Comparison of ENCODE assay signal across 22 cellular contexts in the genomic region with DNA sequence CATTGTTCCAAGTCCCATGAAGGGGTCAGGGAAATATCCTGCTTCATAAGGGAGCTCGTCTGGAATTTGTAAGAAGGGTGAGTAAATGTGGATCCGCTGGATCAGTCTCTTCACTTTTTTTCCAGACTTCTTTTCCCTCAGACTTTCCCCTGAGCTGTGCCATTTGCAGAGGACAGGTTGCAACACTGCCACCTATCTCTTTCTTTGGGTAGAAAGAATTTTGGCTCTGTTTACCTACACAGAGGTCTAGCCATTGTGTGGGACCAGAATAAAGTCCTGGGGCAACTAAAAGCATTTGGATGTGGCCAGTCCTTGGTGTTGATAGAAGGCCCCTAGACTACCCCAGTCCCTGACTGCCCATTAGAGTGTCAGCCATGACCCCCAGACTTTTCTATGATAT.
DNase-seq lines count a peak whose midpoint lies in the region; ATAC-seq and TF ChIP-seq lines count a peak whose summit lies in the region.
"Had no signal": no experiment of that assay in that cellular context is flagged by ENCODE, and none has a peak within 500 bp of the region (broad histone marks: within the 10 kb centered on the region; RNA-seq: fewer than 3 reads in every experiment).

No MANE protein-coding gene starts in this region.

- no peak for DNase-seq in DND-41
- peak; percentile 9 for DNase-seq in HT-29 (ENCODE audit: low spot score)
- peak; percentile 7 for DNase-seq in PC-3
- DNase-seq in iPS DF 4.7 (ENCODE audit: extremely low read depth, low spot score) = peak; percentile 7
- DNase-seq in hippocampal formation (lab: John Stamatoyannopoulos, UW) = no peak
- no peak for DNase-seq in adrenal gland
- no peak for DNase-seq in retina
- DNase-seq in NCI-H1436 (lab: John Stamatoyannopoulos, UW) = no peak
- DNase-seq: activated CD4-positive, alpha-beta T cell treated with anti-CD3 and anti-CD28 coated beads, Interleukin-2, amount 10 ng/mL, durations not matched to agents 24 days and 14 days; activated naive CD4-positive, alpha-beta T cell treated with anti-CD3 and anti-CD28 coated beads, Interleukin-2, amount 50 U/mL, for 16 hours; CD4-positive, CD25-positive, alpha-beta regulatory T cell; cortex of kidney; GF-D8; left colon; NCI-H1417 treated with DMSO at 0.1 percent for 48 hours; NCI-H510A treated with DMSO at 0.1 percent for 48 hours; T-helper 2 cell had no signal

- H2AFZ ChIP-seq in DND-41 (ENCODE audit: low read depth, low read length) = no peak overlapping the region
- no peak overlapping the region for H2AFZ ChIP-seq in PC-3 (ENCODE audit: low read length)

- no peak for ATAC-seq in DND-41 (ENCODE audit: insufficient read depth, low read depth)
- ATAC-seq in PC-3 = no peak
- ATAC-seq: left colon, SK-N-SH treated with all-trans-retinoic acid at 6 μM for 48 hours had no signal

- H3K4me3 ChIP-seq in DND-41 (ENCODE audit: low read depth in 1 of 2, low read length in 2 of 2) = no peak overlapping the region
- H3K4me3 ChIP-seq in PC-3 (ENCODE audit: low read length) = no peak overlapping the region
- H3K4me3 ChIP-seq in adrenal gland = no peak overlapping the region
- H3K4me3 ChIP-seq: cardiac muscle cell, HAP-1, tibial nerve had no signal

- CTCF ChIA-PET in PC-3 (lab: Charles Lee) = no interaction called here

- H3K9me2 ChIP-seq in PC-3 (replicated peaks; ENCODE audit: low read length) = no peaks in the 10 kb centered on the region

- no peak for TF ChIP-seq POLR2A in adrenal gland (IDR thresholded peaks at IDR 0.05)

- H3K9me3 ChIP-seq in DND-41 (ENCODE audit: insufficient read depth, low read length, severe bottlenecking) = no peaks in the 10 kb centered on the region
- H3K9me3 ChIP-seq in PC-3 (ENCODE audit: low read length) = no peaks in the 10 kb centered on the region
- no peaks in the 10 kb centered on the region for H3K9me3 ChIP-seq in adrenal gland (replicated peaks in 1 of 3)
- H3K9me3 ChIP-seq: HAP-1 had no signal

- H3K27me3 ChIP-seq in DND-41 (ENCODE audit: insufficient read depth, low read length, poor library complexity) (no peaks in the 10 kb centered on the region), PC-3 (ENCODE audit: low read length) (no peaks in the 10 kb centered on the region), adrenal gland (no peaks in the 10 kb centered on the region)
- H3K27me3 ChIP-seq: cardiac muscle cell, tibial nerve had no signal

- intact Hi-C loops in PC-3 (cut with micrococcal nuclease) = no loop called here
- intact Hi-C loops in adrenal gland (cut with DNase I) = no loop called here

- POLR2A ChIA-PET in PC-3 (lab: Charles Lee; ENCODE audit: unreplicated experiment) = no interaction called here

- no TSS peak for BruUV-seq in PC-3 (replicated peaks; lab: Mats Ljungman, UMichigan)

- TF ChIP-seq CTCF in DND-41 (IDR thresholded peaks at IDR 0.05; ENCODE audit: borderline replicate concordance, extremely low read depth, low read length, poor library complexity, severe bottlenecking) = peak; percentile 17
- TF ChIP-seq CTCF in PC-3 (conservative IDR thresholded peaks at IDR 0.05; ENCODE audit: low read depth, low read length) = peak; percentile 32; the same call in 1 of the 2 replicates
- TF ChIP-seq CTCF in adrenal gland (IDR thresholded peaks at IDR 0.05) = no peak

- no peaks in the 10 kb centered on the region for H3K36me3 ChIP-seq in DND-41 (ENCODE audit: insufficient read depth, low read length)
- H3K36me3 ChIP-seq in PC-3 (ENCODE audit: low read depth, low read length) = no peaks in the 10 kb centered on the region
- no peaks in the 10 kb centered on the region for H3K36me3 ChIP-seq in adrenal gland (replicated peaks in 1 of 2)
- H3K36me3 ChIP-seq: cardiac muscle cell, HAP-1, tibial nerve had no signal

- H3K4me2 ChIP-seq in DND-41 (ENCODE audit: insufficient read depth, low read length) = no peak overlapping the region
- no peak overlapping the region for H3K4me2 ChIP-seq in PC-3 (ENCODE audit: low read length)

- H3K9ac ChIP-seq in DND-41 (ENCODE audit: low read depth, low read length) (no peak overlapping the region), PC-3 (ENCODE audit: low read length) (no peak overlapping the region)

- H3K27ac ChIP-seq in DND-41 (ENCODE audit: low read length) = no peak overlapping the region
- no peak overlapping the region for H3K27ac ChIP-seq in PC-3 (ENCODE audit: low read length)
- H3K27ac ChIP-seq in adrenal gland = no peak overlapping the region
- H3K27ac ChIP-seq: cardiac muscle cell, RWPE1, tibial nerve had no signal

- WGBS in adrenal gland, 4 donors = 42 to 57% (median 48%) methylated on average over 2 of the region's 2 CpGs

- no peaks in the 10 kb centered on the region for H3F3A ChIP-seq in PC-3 (ENCODE audit: low read length, unreplicated experiment)

- H4K20me1 ChIP-seq in DND-41 (ENCODE audit: insufficient read depth, low read length) = no peaks in the 10 kb centered on the region
- no peaks in the 10 kb centered on the region for H4K20me1 ChIP-seq in PC-3 (ENCODE audit: low read length)

- H3K4me1 ChIP-seq in DND-41 (ENCODE audit: insufficient read depth, low read length) (no peaks in the 10 kb centered on the region), PC-3 (ENCODE audit: insufficient read depth, low read length) (no peaks in the 10 kb centered on the region), adrenal gland (replicated peaks in 1 of 2) (no peaks in the 10 kb centered on the region)
- H3K4me1 ChIP-seq: HAP-1, tibial nerve had no signal

- H3K79me2 ChIP-seq in DND-41 (ENCODE audit: insufficient read depth, low read length) (no peaks in the 10 kb centered on the region), PC-3 (ENCODE audit: low read length) (no peaks in the 10 kb centered on the region)

Comparison
In these comparisons a context has a peak if more than half of its experiments do, and no peak if none do; other contexts are left out.
1. DNase-seq: peak in HT-29 (single experiment), PC-3 (single experiment) and iPS DF 4.7 (single experiment); none in DND-41 (single experiment), hippocampal formation (0 of 2), adrenal gland (0 of 7), retina (single experiment) and NCI-H1436 (single experiment).
2. CTCF ChIP-seq: peak in DND-41 (single experiment) and PC-3 (single experiment); none in adrenal gland (0 of 6).